In the genomic region with DNA sequence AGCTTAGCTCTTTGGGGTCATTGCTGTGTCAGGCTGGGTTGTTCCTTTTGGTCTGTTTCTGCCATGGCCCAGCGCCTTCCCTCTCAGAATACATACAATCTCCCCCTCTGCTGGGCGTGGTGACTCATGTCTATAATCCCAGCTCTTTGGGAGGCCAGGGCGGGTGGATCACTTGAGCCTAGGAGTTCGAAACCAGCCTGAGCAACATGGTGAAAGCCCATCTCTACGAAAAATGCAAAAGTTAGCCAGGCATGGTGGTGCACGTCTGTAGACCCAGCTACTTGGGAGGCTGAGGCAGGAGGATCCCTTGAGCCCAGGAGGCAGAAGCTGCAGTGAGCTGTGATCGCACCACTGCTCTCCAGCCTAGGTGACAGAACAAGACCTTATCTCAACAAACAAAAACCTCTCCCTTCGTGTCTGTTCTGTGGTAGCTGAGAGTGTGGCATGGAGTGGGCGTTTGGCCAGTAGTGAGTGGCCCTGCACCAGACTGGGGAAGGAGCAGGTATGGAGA, we compare ENCODE assay signal across 9 cellular contexts. TPM values are rescaled to one million over a fixed set of nuclear protein-coding genes. Genes with fewer than 3 reads are reported as not detected.
DNase-seq lines count a peak whose midpoint lies in the region; ATAC-seq and TF ChIP-seq lines count a peak whose summit lies in the region.
"Had no signal": no experiment of that assay in that cellular context is flagged by ENCODE, and none has a peak within 500 bp of the region (broad histone marks: within the 10 kb centered on the region; RNA-seq: fewer than 3 reads in every experiment).

No MANE protein-coding gene starts in this region.

- H3K36me3 Mint-ChIP-seq in memory B cell: peaks cover 20% of the 10 kb centered on the region

- no peak for ATAC-seq in memory B cell (ENCODE audit: low read depth)

- H3K4me3 ChIP-seq in H7 (ENCODE audit: insufficient read depth, low read depth, low read length) (no peak overlapping the region), WERI-Rb-1 (ENCODE audit: low read depth, low read length) (no peak overlapping the region)
- H3K4me3 ChIP-seq: lung had no signal

- DNase-seq in Daoy (ENCODE audit: low read depth) (peak; percentile 29), H7 (peak; percentile 10), WERI-Rb-1 (peak; percentile 74), memory B cell (ENCODE audit: low spot score in 2 of 2) (no peak), DMS79 (lab: John Stamatoyannopoulos, UW) (no peak), GDM1 (lab: John Stamatoyannopoulos, UW) (no peak), DMS114 treated with DMSO at 0.1 percent for 48 hours (lab: John Stamatoyannopoulos, UW; ENCODE audit: unreplicated experiment) (no peak), NOMO-1 treated with DMSO at 0.1 percent for 48 hours (lab: John Stamatoyannopoulos, UW; ENCODE audit: unreplicated experiment) (no peak)

- H3K27ac Mint-ChIP-seq in memory B cell: peak overlapping the region; percentile 97

- peaks cover 12% of the 10 kb centered on the region for H3K4me1 Mint-ChIP-seq in memory B cell

- 0 out of 2 replicates have a peak, but pooled peaks have one; percentile 7 for TF ChIP-seq CTCF in WERI-Rb-1 (IDR thresholded peaks at IDR 0.05; ENCODE audit: low read depth, low read length)

- no peaks in the 10 kb centered on the region for H3K27me3 ChIP-seq in H7 (ENCODE audit: control insufficient read depth, insufficient read depth, low read length)
- no peaks in the 10 kb centered on the region for H3K27me3 ChIP-seq in WERI-Rb-1 (ENCODE audit: insufficient read depth, low read depth, severe bottlenecking)

- peaks cover 4% of the 10 kb centered on the region for H3K36me3 ChIP-seq in H7 (replicated peaks; ENCODE audit: control insufficient read depth, insufficient read depth, low read length)
- H3K36me3 ChIP-seq in WERI-Rb-1: peaks cover 33% of the 10 kb centered on the region

- peak overlapping the region; percentile 73 for H3K27ac ChIP-seq in WERI-Rb-1

- H3K27me3 Mint-ChIP-seq in memory B cell: no peaks in the 10 kb centered on the region

- no peaks in the 10 kb centered on the region for H3K9me3 Mint-ChIP-seq in memory B cell

- no peaks in the 10 kb centered on the region for H3K9me3 ChIP-seq in WERI-Rb-1 (ENCODE audit: severe bottlenecking)

- no peak overlapping the region for H3K4me3 Mint-ChIP-seq in memory B cell

RNA-seq across cellular contexts. Expression of a gene that starts 35.7 kb away (rescaled TPM):
- total RNA-seq in Daoy (2014; rRNA removed; shearing (Covaris generic)): 14.2 and 22.5 TPM in 2 replicates
- 21.5 and 28.1 TPM in 2 replicates for total RNA-seq in H7 (2014; rRNA removed; shearing (Covaris generic))

RNA-seq across cellular contexts. Expression of a gene that starts 46.7 kb away (rescaled TPM):
- 77.0 and 84.4 TPM in 2 replicates for total RNA-seq in Daoy (2014; rRNA removed; shearing (Covaris generic))
- total RNA-seq in H7 (2014; rRNA removed; shearing (Covaris generic)): 140 and 165 TPM in 2 replicates

RNA-seq across cellular contexts. Expression of a gene that starts 56.2 kb away (rescaled TPM):
- total RNA-seq in Daoy (2014; rRNA removed; shearing (Covaris generic)): 0.40 and 0.98 TPM in 2 replicates
- total RNA-seq in H7 (2014; rRNA removed; shearing (Covaris generic)): 3.5 and 12.0 TPM in 2 replicates

Comparison
In these comparisons a context has a peak if more than half of its experiments do, and no peak if none do; other contexts are left out.
1. DNase-seq: peak in Daoy (single experiment), H7 (single experiment) and WERI-Rb-1 (single experiment); none in memory B cell (0 of 2), DMS79 (single experiment), GDM1 (single experiment), DMS114 treated with DMSO at 0.1 percent for 48 hours (single experiment) and NOMO-1 treated with DMSO at 0.1 percent for 48 hours (single experiment).